ENCODE assay signal across 20 cellular contexts in genomic region chr16:67296422-67296821, GRCh38. TPM values are rescaled to one million over a fixed set of nuclear protein-coding genes. Genes with fewer than 3 reads are reported as not detected.
DNase-seq lines count a peak whose midpoint lies in the region; ATAC-seq and TF ChIP-seq lines count a peak whose summit lies in the region.
"Had no signal": no experiment of that assay in that cellular context is flagged by ENCODE, and none has a peak within 500 bp of the region (broad histone marks: within the 10 kb centered on the region; RNA-seq: fewer than 3 reads in every experiment).

No MANE protein-coding gene starts in this region.

- no peaks in the 10 kb centered on the region for H3K36me3 ChIP-seq in SK-N-SH (replicated peaks in 1 of 2; ENCODE audit: control insufficient read depth in 1 of 2, insufficient read depth in 2 of 2, low read length in 1 of 2)
- no peaks in the 10 kb centered on the region for H3K36me3 ChIP-seq in spleen
- H3K36me3 ChIP-seq: colonic mucosa, thoracic aorta had no signal

- POLR2A ChIA-PET in SK-N-SH (lab: Yijun Ruan, JAX): interaction anchor here (1.5 kb wide), 1 partner anchor 11 kb away, joined by 4 read pairs; no protein-coding TSS in a partner anchor

- H3K4me1 ChIP-seq in SK-N-SH (ENCODE audit: control insufficient read depth in 1 of 2, insufficient read depth in 2 of 2, low read depth in 1 of 2, low read length in 1 of 2): peaks cover 0 to 8% of the 10 kb centered on the region in 2 experiments; a peak in 1 of 4 replicates
- no peaks in the 10 kb centered on the region for H3K4me1 ChIP-seq in spleen
- H3K4me1 ChIP-seq: colonic mucosa had no signal

- no peak for TF ChIP-seq EP300 in SK-N-SH (IDR thresholded peaks at IDR 0.05; ENCODE audit: borderline replicate concordance in 1 of 2, low read depth in 1 of 2, low read length in 1 of 2)

- no peak overlapping the region for H2AFZ ChIP-seq in SK-N-SH (ENCODE audit: low read depth)

- WGBS in SK-N-SH (ENCODE audit: low lambda C conversion rate): 25% methylated on average over 3 of the region's 3 CpGs
- 53 to 79% (median 71%) methylated on average over 3 of the region's 3 CpGs for WGBS in spleen, 5 donors

- H4K20me1 ChIP-seq in SK-N-SH (ENCODE audit: insufficient read depth): no peaks in the 10 kb centered on the region

- H3K9ac ChIP-seq in SK-N-SH: no peak overlapping the region

- H3K27me3 ChIP-seq in SK-N-SH (ENCODE audit: insufficient read depth): no peaks in the 10 kb centered on the region
- no peaks in the 10 kb centered on the region for H3K27me3 ChIP-seq in spleen (replicated peaks in 1 of 7)
- H3K27me3 ChIP-seq: colonic mucosa had no signal

- H3K9me3 ChIP-seq in SK-N-SH (no peaks in the 10 kb centered on the region), spleen (no peaks in the 10 kb centered on the region)
- H3K9me3 ChIP-seq: colonic mucosa, thoracic aorta had no signal

- no peak for TF ChIP-seq CTCF in SK-N-SH (IDR thresholded peaks at IDR 0.05)
- TF ChIP-seq CTCF in fibroblast of pulmonary artery (IDR thresholded peaks at IDR 0.05; ENCODE audit: low read length, missing control alignments): no peak
- TF ChIP-seq CTCF in spleen (IDR thresholded peaks at IDR 0.05 in 8 of 11, conservative IDR thresholded peaks at IDR 0.05 in 3 of 11): no peak

- H3K4me3 ChIP-seq in SK-N-SH (ENCODE audit: low read depth in 2 of 2, low read length in 1 of 2): no peak overlapping the region
- no peak overlapping the region for H3K4me3 ChIP-seq in fibroblast of pulmonary artery (replicated peaks; ENCODE audit: low read depth, low read length)
- H3K4me3 ChIP-seq in spleen: no peak overlapping the region
- H3K4me3 ChIP-seq: colonic mucosa, SK-N-MC, thoracic aorta had no signal

- TF ChIP-seq RAD21 in SK-N-SH (IDR thresholded peaks at IDR 0.05; ENCODE audit: low read length): no peak

- ATAC-seq in HG03457 (IDR thresholded peaks at IDR 0.05; ENCODE audit: unreplicated experiment): no peak
- ATAC-seq: activated naive CD8-positive, alpha-beta T cell treated with anti-CD3 and anti-CD28 coated beads, Interleukin-2, amount 50 U/mL, for 24 hours; HepG2; right cardiac atrium had no signal

- H3K79me2 ChIP-seq in SK-N-SH (ENCODE audit: insufficient read depth): no peaks in the 10 kb centered on the region

- no peak for TF ChIP-seq POLR2A in spleen (IDR thresholded peaks at IDR 0.05)

- H3F3A ChIP-seq in SK-N-SH (replicated peaks; ENCODE audit: insufficient read depth): peaks cover 7% of the 10 kb centered on the region

- CTCF ChIA-PET in SK-N-SH (lab: Yijun Ruan, JAX): interaction anchor here (1.2 to 4.2 kb wide), 5 partner anchors 11 to 35 kb away, joined by 3 to 23 read pairs (median 4); partner anchors contain the start of genes KCTD19 and LRRC36

- peak overlapping the region in 1 of 2 experiments; percentile 43; a peak in 3 of 4 replicates for H3K27ac ChIP-seq in SK-N-SH (ENCODE audit: low read depth in 2 of 2, low read length in 1 of 2)
- no peak overlapping the region for H3K27ac ChIP-seq in spleen
- H3K27ac ChIP-seq: colonic mucosa, SK-N-MC, thoracic aorta had no signal

- DNase-seq in NCI-H510A treated with DMSO at 0.1 percent for 48 hours (lab: John Stamatoyannopoulos, UW) (peak; percentile 3), NCI-H510A (lab: John Stamatoyannopoulos, UW) (no peak), SK-N-SH (no peak), fibroblast of pulmonary artery (ENCODE audit: low read depth) (peak; percentile 36), spleen (peak; percentile 35), NCI-H526 (lab: John Stamatoyannopoulos, UW) (no peak), hippocampal formation (lab: John Stamatoyannopoulos, UW) (no peak)
- DNase-seq: activated CD4-positive, alpha-beta T cell treated with anti-CD3 and anti-CD28 coated beads, Interleukin-2, amount 50 U/mL, for 48 hours; activated naive CD8-positive, alpha-beta T cell treated with anti-CD3 and anti-CD28 coated beads, Interleukin-2, amount 50 U/mL, for 24 hours; CD8-positive, alpha-beta memory T cell; colonic mucosa; nephron progenitor cell; right cardiac atrium; stimulated activated CD4-positive, alpha-beta T cell treated with anti-CD3 and anti-CD28 coated beads, Interleukin-2, amount 100 ng/mL, for 48 hours had no signal

- intact Hi-C loops in spleen (cut with DNase I; ENCODE audit: low total_unique reads): no loop called here

- H3K9me2 ChIP-seq in SK-N-SH: no peaks in the 10 kb centered on the region

- H3K4me2 ChIP-seq in SK-N-SH: no peak overlapping the region

TF ChIP-seq in SK-N-SH, 30 proteins besides CTCF, POLR2A, EP300 and RAD21:
- peak; percentile 28; the same call in 1 of the 2 replicates for TF ChIP-seq PBX3 (IDR thresholded peaks at IDR 0.05)
- TF ChIP-seq FOXJ3 (CRISPR knock-in tag; IDR thresholded peaks at IDR 0.05): no peak

RNA-seq across cellular contexts. Expression of gene PLEKHG4, which starts 17.1 kb away (rescaled TPM):
- polyA plus RNA-seq in SK-N-SH (2012; rRNA removed) (65.5 and 87.0 TPM in 2 replicates), spleen (10 to 100 TPM in 2 of 3 donors, 1 to 10 TPM in 1; 5.1 to 12.7 (median 11.3) TPM)
- polyA plus RNA-seq in SK-N-SH (2012; cell fraction: cytosol; rRNA removed): 13.2 and 22.7 TPM in 2 replicates
- polyA plus RNA-seq in SK-N-SH (2012; cell fraction: nucleus; rRNA removed): 417 and 427 TPM in 2 replicates
- 10 to 100 TPM in 6 of 7 donors, 1 to 10 TPM in 1; 9.6 to 27.9 (median 15.2) TPM for total RNA-seq in spleen

RNA-seq across cellular contexts. Expression of gene KCTD19, which starts 30.1 kb away (rescaled TPM):
- polyA plus RNA-seq in SK-N-SH (2012; rRNA removed) (1.8 and 1.9 TPM in 2 replicates), spleen (under 1 TPM; 0.16 to 0.36 (median 0.22) TPM)
- 0.41 and 0.49 TPM in 2 replicates for polyA plus RNA-seq in SK-N-SH (2012; cell fraction: cytosol; rRNA removed)
- polyA plus RNA-seq in SK-N-SH (2012; cell fraction: nucleus; rRNA removed): 9.1 and 10.8 TPM in 2 replicates
- under 1 TPM in 5 of 7 donors, not detected in 2; 0.17 to 0.73 (median 0.47) TPM for total RNA-seq in spleen
- total RNA-seq: HepG2, lung microvascular endothelial cell, thoracic aorta had no signal
- polyA plus RNA-seq: CD8-positive, alpha-beta memory T cell; esophagus; HepG2 had no signal

RNA-seq across cellular contexts. Expression of gene LRRC36, which starts 30.2 kb away (rescaled TPM):
- polyA plus RNA-seq in SK-N-SH (2012; rRNA removed) (0.78 and 0.92 TPM in 2 replicates), spleen (1 to 10 TPM in 1 of 3 donors, under 1 TPM in 2; 0.48 to 2.3 (median 0.56) TPM)
- 0.30 and 0.36 TPM in 2 replicates for polyA plus RNA-seq in SK-N-SH (2012; cell fraction: cytosol; rRNA removed)
- 3.6 and 4.8 TPM in 2 replicates for polyA plus RNA-seq in SK-N-SH (2012; cell fraction: nucleus; rRNA removed)
- under 1 TPM in 4 of 7 donors, not detected in 3; 0.46 to 0.98 (median 0.75) TPM for total RNA-seq in spleen
- total RNA-seq: lung microvascular endothelial cell, thoracic aorta had no signal
- polyA plus RNA-seq: CD8-positive, alpha-beta memory T cell had no signal

RNA-seq across cellular contexts. Expression of gene SLC9A5, which starts 47.6 kb away (rescaled TPM):
- polyA plus RNA-seq in SK-N-SH (2012; rRNA removed) (4.1 and 5.8 TPM in 2 replicates), spleen (10 to 100 TPM in 2 of 3 donors, 1 to 10 TPM in 1; 6.0 to 34.1 (median 33.6) TPM)
- 1.5 and 1.6 TPM in 2 replicates for polyA plus RNA-seq in SK-N-SH (2012; cell fraction: cytosol; rRNA removed)
- polyA plus RNA-seq in SK-N-SH (2012; cell fraction: nucleus; rRNA removed): 29.9 and 31.6 TPM in 2 replicates
- 10 to 100 TPM in 5 of 7 donors, 1 to 10 TPM in 2; 8.1 to 26.8 (median 13.5) TPM for total RNA-seq in spleen
- polyA plus RNA-seq: CD8-positive, alpha-beta memory T cell had no signal

RNA-seq across cellular contexts. Expression of gene FHOD1, which starts 49.1 kb away (rescaled TPM):
- polyA plus RNA-seq in SK-N-SH (2012; rRNA removed) (53.2 and 70.9 TPM in 2 replicates), spleen (100 to 1,000 TPM in 2 of 3 donors, 10 to 100 TPM in 1; 45.6 to 193 (median 149) TPM)
- 17.6 and 25.5 TPM in 2 replicates for polyA plus RNA-seq in SK-N-SH (2012; cell fraction: cytosol; rRNA removed)
- polyA plus RNA-seq in SK-N-SH (2012; cell fraction: nucleus; rRNA removed): 343 and 475 TPM in 2 replicates
- total RNA-seq in spleen: 100 to 1,000 TPM in 6 of 7 donors, 10 to 100 TPM in 1; 97.3 to 304 (median 145) TPM

Comparison
In these comparisons a context has a peak if more than half of its experiments do, and no peak if none do; other contexts are left out.
1. DNase-seq: peak in NCI-H510A treated with DMSO at 0.1 percent for 48 hours (single experiment), fibroblast of pulmonary artery (single experiment) and spleen (single experiment); none in NCI-H510A (single experiment), SK-N-SH (single experiment), NCI-H526 (0 of 2) and hippocampal formation (0 of 2).